ENCODE assay signal across 17 cellular contexts in genomic region chr3:186166036-186166435, GRCh38.
"Had no signal": no experiment of that assay in that cellular context is flagged by ENCODE, and none has a peak within 500 bp of the region (broad histone marks: within the 10 kb centered on the region; RNA-seq: fewer than 3 reads in every experiment).

No MANE protein-coding gene starts in this region.

- DNase-seq: activated CD4-positive, alpha-beta T cell treated with anti-CD3 and anti-CD28 coated beads for 1 hour; activated CD4-positive, alpha-beta T cell treated with anti-CD3 and anti-CD28 coated beads, Interleukin-2, amount 50 U/mL, for 4 hours; activated gamma-delta T cell; effector memory CD4-positive, alpha-beta T cell; esophagus squamous epithelium; mesendoderm; stimulated activated CD4-positive, alpha-beta T cell treated with anti-CD3 and anti-CD28 coated beads, Interleukin-4, amount 100 ng/mL, for 24 hours; stomach; trophoblast cell had no signal

- H3K27ac ChIP-seq: esophagus squamous epithelium, neutrophil, parathyroid adenoma, stomach, VCaP had no signal

- H3K9me3 Mint-ChIP-seq: activated naive CD4-positive, alpha-beta T cell treated with anti-CD3 and anti-CD28 coated beads, Interleukin-2, amount 50 U/mL, for 24 hours; dendritic cell treated with granulocyte-macrophage colony-stimulating factor and Interleukin-4, amounts not matched to agents 40 ng/mL and 50 ng/mL, for 4 days; natural killer cell treated with Interleukin-12 subunit alpha and Interleukin-12 subunit beta and Interleukin-15 and Interleukin-18, amount 100 ng/mL, for 72 hours; stimulated activated effector memory CD8-positive, alpha-beta T cell treated with anti-CD3 and anti-CD28 coated beads, Interleukin-12 subunit alpha, Interleukin-12 subunit beta, amount 100 ng/mL, for 72 hours had no signal

- H3K27ac Mint-ChIP-seq: activated naive CD4-positive, alpha-beta T cell treated with anti-CD3 and anti-CD28 coated beads, Interleukin-2, amount 50 U/mL, for 24 hours; stimulated activated effector memory CD8-positive, alpha-beta T cell treated with anti-CD3 and anti-CD28 coated beads, Interleukin-12 subunit alpha, Interleukin-12 subunit beta, amount 100 ng/mL, for 72 hours had no signal

- H3K4me3 ChIP-seq: esophagus squamous epithelium, stomach had no signal

- H3K4me3 Mint-ChIP-seq: activated naive CD4-positive, alpha-beta T cell treated with anti-CD3 and anti-CD28 coated beads, Interleukin-2, amount 50 U/mL, for 24 hours; dendritic cell treated with granulocyte-macrophage colony-stimulating factor and Interleukin-4, amounts not matched to agents 40 ng/mL and 50 ng/mL, for 4 days; natural killer cell treated with Interleukin-12 subunit alpha and Interleukin-12 subunit beta and Interleukin-15 and Interleukin-18, amount 100 ng/mL, for 72 hours; stimulated activated effector memory CD8-positive, alpha-beta T cell treated with anti-CD3 and anti-CD28 coated beads, Interleukin-12 subunit alpha, Interleukin-12 subunit beta, amount 100 ng/mL, for 72 hours had no signal

- H3K36me3 Mint-ChIP-seq: stimulated activated effector memory CD8-positive, alpha-beta T cell treated with anti-CD3 and anti-CD28 coated beads, Interleukin-12 subunit alpha, Interleukin-12 subunit beta, amount 100 ng/mL, for 72 hours had no signal

- H3K27me3 ChIP-seq: esophagus squamous epithelium, neutrophil, stomach had no signal

- ATAC-seq: natural killer cell treated with Interleukin-12 subunit alpha and Interleukin-12 subunit beta and Interleukin-15 and Interleukin-18, amount 100 ng/mL, for 72 hours; sciatic nerve; stimulated activated effector memory CD8-positive, alpha-beta T cell treated with anti-CD3 and anti-CD28 coated beads, Interleukin-12 subunit alpha, Interleukin-12 subunit beta, amount 100 ng/mL, for 72 hours had no signal

- H3K4me1 ChIP-seq: parathyroid adenoma, stomach had no signal

- H3K9me3 ChIP-seq: esophagus squamous epithelium, neutrophil, stomach had no signal

- H3K4me1 Mint-ChIP-seq: activated naive CD4-positive, alpha-beta T cell treated with anti-CD3 and anti-CD28 coated beads, Interleukin-2, amount 50 U/mL, for 24 hours had no signal
